Comparison of ENCODE assay signal across 34 cellular contexts in the genomic region with DNA sequence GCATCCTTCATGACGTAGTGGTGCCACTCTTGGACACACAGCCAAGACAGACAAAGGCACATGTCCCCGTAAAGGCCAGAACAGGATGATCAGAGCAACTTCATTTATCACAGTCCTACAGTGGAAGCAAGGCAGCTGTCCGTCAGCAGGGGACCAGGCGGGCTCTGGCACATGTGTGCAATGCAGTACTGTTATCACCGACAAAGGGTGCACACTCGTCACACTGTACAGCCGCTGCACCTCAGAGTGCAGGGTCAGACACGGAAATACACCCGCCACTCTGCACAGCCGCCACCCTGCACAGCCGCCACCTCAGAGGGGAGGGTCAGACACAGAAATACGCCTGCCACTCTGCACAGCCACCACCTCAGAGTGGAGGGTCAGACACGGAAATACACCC. TPM values are rescaled to one million over a fixed set of nuclear protein-coding genes. Genes with fewer than 3 reads are reported as not detected.
"Had no signal": no experiment of that assay in that cellular context is flagged by ENCODE, and none has a peak within 500 bp of the region (broad histone marks: within the 10 kb centered on the region; RNA-seq: fewer than 3 reads in every experiment).

No MANE protein-coding gene starts in this region.

- ATAC-seq: activated CD8-positive, alpha-beta memory T cell treated with anti-CD3 and anti-CD28 coated beads, Interleukin-2, amount 10 ng/mL, durations not matched to agents 7 days and 5 days; SK-N-SH treated with all-trans-retinoic acid at 6 μM for 48 hours had no signal

- H3K36me3 ChIP-seq: MG63, Peyer's patch, WERI-Rb-1 had no signal

- H3K4me3 ChIP-seq: MG63, Peyer's patch had no signal

- H3K9me3 ChIP-seq: MG63, Peyer's patch had no signal

- DNase-seq: activated CD4-positive, alpha-beta memory T cell treated with anti-CD3 and anti-CD28 coated beads, Interleukin-2, amount 10 ng/mL, durations not matched to agents 7 days and 5 days; activated CD4-positive, alpha-beta T cell treated with anti-CD3 and anti-CD28 coated beads for 1 hour; activated CD4-positive, alpha-beta T cell treated with anti-CD3 and anti-CD28 coated beads for 48 hours; activated CD4-positive, CD25-positive, alpha-beta regulatory T cell; activated CD8-positive, alpha-beta memory T cell treated with anti-CD3 and anti-CD28 coated beads for 24 hours; activated CD8-positive, alpha-beta memory T cell treated with anti-CD3 and anti-CD28 coated beads, Interleukin-2, amount 10 ng/mL, durations not matched to agents 7 days and 5 days; activated CD8-positive, alpha-beta memory T cell treated with anti-CD3 and anti-CD28 coated beads, Interleukin-2, amount 50 U/mL, for 48 hours; activated gamma-delta T cell; activated naive CD4-positive, alpha-beta T cell treated with Interleukin-2 at 50 U/mL for 16 hours; activated T-cell treated with anti-CD3 and anti-CD28 coated beads, Interleukin-2, amount 50 U/mL, for 48 hours; anterior cingulate cortex; central memory CD4-positive, alpha-beta T cell; Kasumi-1; KG1; MG63; NCI-H1048; NCI-H1105 treated with DMSO at 0.1 percent for 48 hours; NCI-H1436; NCI-H1694; NCI-H1930; NCI-H2081 treated with DMSO at 0.1 percent for 48 hours; NCI-H226; NCI-H446 treated with DMSO at 0.1 percent for 48 hours; NCI-H524; NCI-H69; Peyer's patch; RPMI8226; SIG-M5; T-helper 1 cell; T-helper 2 cell; T-helper 9 cell; WERI-Rb-1 had no signal

- H3K27me3 ChIP-seq: Peyer's patch had no signal

- H3K27ac ChIP-seq: Peyer's patch, WERI-Rb-1 had no signal

RNA-seq across cellular contexts. Expression of a gene that starts 13.4 kb away (rescaled TPM):
- total RNA-seq: activated CD4-positive, alpha-beta memory T cell treated with anti-CD3 and anti-CD28 coated beads, Interleukin-2, amount 10 ng/mL, durations not matched to agents 7 days and 5 days; SK-MEL-5 had no signal

RNA-seq across cellular contexts. Expression of a gene that starts 32.1 kb away (rescaled TPM):
- total RNA-seq: activated CD4-positive, alpha-beta memory T cell treated with anti-CD3 and anti-CD28 coated beads, Interleukin-2, amount 10 ng/mL, durations not matched to agents 7 days and 5 days; activated CD8-positive, alpha-beta memory T cell treated with anti-CD3 and anti-CD28 coated beads, Interleukin-2, amount 10 ng/mL, durations not matched to agents 7 days and 5 days; Peyer's patch; SK-MEL-5 had no signal

RNA-seq across cellular contexts. Expression of a gene that starts 59.2 kb away (rescaled TPM):
- total RNA-seq: Peyer's patch, SK-MEL-5 had no signal
